ENCODE assay signal across 7 cellular contexts in genomic region chr19:49533551-49534488, GRCh38. TPM values are rescaled to one million over a fixed set of nuclear protein-coding genes. Genes with fewer than 3 reads are reported as not detected.
DNase-seq lines count a peak whose midpoint lies in the region; ATAC-seq and TF ChIP-seq lines count a peak whose summit lies in the region.

No MANE protein-coding gene starts in this region.

- H3K36me3 ChIP-seq in esophagus muscularis mucosa = peaks cover 0 to 16% (median 11%) of the 10 kb centered on the region in 4 donors

- H3K27me3 ChIP-seq in esophagus muscularis mucosa = no peaks in the 10 kb centered on the region

- no peak for TF ChIP-seq EP300 in esophagus muscularis mucosa (IDR thresholded peaks at IDR 0.05)

- no peaks in the 10 kb centered on the region for H3K36me3 Mint-ChIP-seq in natural killer cell

- TF ChIP-seq CTCF in esophagus muscularis mucosa (IDR thresholded peaks at IDR 0.05) (peak in 2 of 3 experiments; percentile 20 to 41), natural killer cell (IDR thresholded peaks at IDR 0.05) (no peak)

- DNase-seq in NOMO-1 (lab: John Stamatoyannopoulos, UW; ENCODE audit: unreplicated experiment in 2 of 2) (peak; percentile 48 to 63), activated T-cell treated with anti-CD3 and anti-CD28 coated beads for 24 hours (ENCODE audit: low read depth) (peak; percentile 73), esophagus muscularis mucosa (ENCODE audit: extremely low spot score) (peak; percentile 95), natural killer cell (peak; percentile 86)
- peak; percentile 87 for DNase-seq in stimulated activated naive CD8-positive, alpha-beta T cell treated with anti-CD3 and anti-CD28 coated beads, Interleukin-15, Interleukin-2, amounts not matched to agents 100 U/mL and 50 U/mL, for 24 hours

- H3K4me3 ChIP-seq in esophagus muscularis mucosa = peak overlapping the region; percentile 58 to 81 (median 60)

- ATAC-seq in GM18502 (IDR thresholded peaks at IDR 0.05; ENCODE audit: poor library complexity, unreplicated experiment) = peak; percentile 74
- ATAC-seq in HG02973 (IDR thresholded peaks at IDR 0.05; ENCODE audit: unreplicated experiment) = peak; percentile 68
- peak; percentile 89 to 94 (median 89) for ATAC-seq in natural killer cell
- peak; percentile 84 for ATAC-seq in stimulated activated naive CD8-positive, alpha-beta T cell treated with anti-CD3 and anti-CD28 coated beads, Interleukin-15, Interleukin-2, amounts not matched to agents 100 U/mL and 50 U/mL, for 24 hours

- intact Hi-C loops in esophagus muscularis mucosa (cut with DNase I) (no loop called here), natural killer cell (cut with micrococcal nuclease) (no loop called here)

- 8% methylated on average over 24 of the region's 87 CpGs for WGBS in esophagus muscularis mucosa

- H3K9me3 Mint-ChIP-seq in natural killer cell = no peaks in the 10 kb centered on the region

- peak overlapping the region in 1 of 4 donors; percentile 15 for H3K27ac ChIP-seq in esophagus muscularis mucosa (replicated peaks in 1 of 4)

- no peak for TF ChIP-seq POLR2A in esophagus muscularis mucosa (IDR thresholded peaks at IDR 0.05; ENCODE audit: low read depth)

- peak overlapping the region in 1 of 2 donors; percentile 87 for H3K27ac Mint-ChIP-seq in natural killer cell

- no peaks in the 10 kb centered on the region for H3K9me3 ChIP-seq in esophagus muscularis mucosa

- H3K4me3 Mint-ChIP-seq in natural killer cell = peak overlapping the region; percentile 90

- H3K4me1 Mint-ChIP-seq in natural killer cell = peaks cover 18 to 24% of the 10 kb centered on the region in 2 donors

- peaks cover 0 to 8% of the 10 kb centered on the region in 2 donors for H3K27me3 Mint-ChIP-seq in natural killer cell (ENCODE audit: low read depth in 2 of 2)

- peaks cover 13 to 24% (median 19%) of the 10 kb centered on the region in 4 donors for H3K4me1 ChIP-seq in esophagus muscularis mucosa

RNA-seq across cellular contexts. Expression of gene RCN3, which starts 6.0 kb away (rescaled TPM):
- total RNA-seq in esophagus muscularis mucosa = 10 to 100 TPM in 3 of 4 donors, 1 to 10 TPM in 1; 9.8 to 22.4 (median 18.0) TPM
- total RNA-seq in natural killer cell = 1 to 10 TPM; 2.4 to 4.7 (median 3.0) TPM

RNA-seq across cellular contexts. Expression of gene FCGRT, which starts 21.4 kb away (rescaled TPM):
- total RNA-seq in esophagus muscularis mucosa (100 to 1,000 TPM; 108 to 234 (median 170) TPM), natural killer cell (10 to 100 TPM; 13.5 to 39.2 (median 19.9) TPM)

RNA-seq across cellular contexts. Expression of gene RPS11, which starts 37.6 kb away (rescaled TPM):
- total RNA-seq in esophagus muscularis mucosa = 1,000 to 10,000 TPM; 1,719 to 5,089 (median 3,692) TPM
- total RNA-seq in natural killer cell = 1,000 to 10,000 TPM; 1,427 to 1,714 (median 1,549) TPM

RNA-seq across cellular contexts. Expression of gene RPL13A, which starts 46.4 kb away (rescaled TPM):
- total RNA-seq in esophagus muscularis mucosa (1,000 to 10,000 TPM; 1,843 to 3,096 (median 2,688) TPM), natural killer cell (1,000 to 10,000 TPM; 1,881 to 2,284 (median 2,283) TPM)

RNA-seq across cellular contexts. Expression of gene NOSIP, which starts 46.5 kb away (rescaled TPM):
- 10 to 100 TPM; 51.0 to 71.6 (median 59.2) TPM for total RNA-seq in esophagus muscularis mucosa
- 10 to 100 TPM; 46.7 to 63.6 (median 59.8) TPM for total RNA-seq in natural killer cell
